Comparison of ENCODE assay signal across 22 cellular contexts in the genomic region with DNA sequence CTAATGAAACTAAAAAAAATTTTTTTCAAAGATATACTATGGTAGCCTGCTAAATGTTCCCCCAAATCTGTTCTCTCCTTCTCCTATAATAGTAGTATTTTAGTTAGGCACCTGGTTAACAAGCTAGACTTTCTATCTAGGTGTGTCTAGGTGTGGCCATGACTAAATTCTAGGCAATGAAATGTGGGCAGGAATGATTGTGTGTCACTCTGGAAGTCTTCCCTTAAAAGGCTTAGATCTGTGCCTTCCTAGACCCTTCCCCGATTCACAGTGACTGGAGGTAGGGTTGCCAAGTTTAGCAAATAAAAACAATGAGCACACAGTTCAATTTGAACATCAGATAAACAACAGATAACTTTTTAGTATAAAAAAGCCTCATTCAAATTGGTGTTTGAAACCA. TPM values are rescaled to one million over a fixed set of nuclear protein-coding genes. Genes with fewer than 3 reads are reported as not detected.
DNase-seq lines count a peak whose midpoint lies in the region; ATAC-seq, FAIRE-seq and TF ChIP-seq lines count a peak whose summit lies in the region.
"Had no signal": no experiment of that assay in that cellular context is flagged by ENCODE, and none has a peak within 500 bp of the region (broad histone marks: within the 10 kb centered on the region; RNA-seq: fewer than 3 reads in every experiment).

No MANE protein-coding gene starts in this region.

- H3K9me3 Mint-ChIP-seq in Calu3 (ENCODE audit: low read depth, unreplicated experiment) = no peaks in the 10 kb centered on the region

- intact Hi-C loops in Calu3 (cut with micrococcal nuclease; ENCODE audit: unreplicated experiment) = no loop called here
- intact Hi-C loops in mammary epithelial cell (cut with micrococcal nuclease) = no loop called here

- DNase-seq in Calu3 = peak; percentile 16
- DNase-seq in LoVo (ENCODE audit: low spot score) = peak; percentile 85
- peak; percentile 82 for DNase-seq in mammary epithelial cell
- peak; percentile 62 for DNase-seq in keratinocyte (ENCODE audit: low read depth, low spot score)
- DNase-seq in right atrium auricular region (ENCODE audit: low spot score) = no peak
- DNase-seq in NCI-H82 treated with DMSO at 0.1 percent for 48 hours (lab: John Stamatoyannopoulos, UW; ENCODE audit: unreplicated experiment) = no peak
- DNase-seq: 8988T, ACHN, DMS153, DND-41, IMR-90, KG1, NCI-H1048, NCI-H1436, NCI-H187, NCI-H524, NCI-H748 treated with DMSO at 0.1 percent for 48 hours, SHP77 treated with DMSO at 0.1 percent for 48 hours had no signal

- CTCF ChIA-PET in Calu3 (lab: Charles Lee) = no interaction called here
- CTCF ChIA-PET in mammary epithelial cell (lab: Charles Lee; ENCODE audit: low non-redundant PET) = no interaction called here

- H3K27ac ChIP-seq in mammary epithelial cell (ENCODE audit: insufficient read depth, low read depth, low read length) (peak overlapping the region; percentile 88), keratinocyte (ENCODE audit: control insufficient read depth, insufficient read depth, low read length) (peak overlapping the region; percentile 53), right atrium auricular region (no peak overlapping the region)

- BruUV-seq in Calu3 (replicated peaks; lab: Mats Ljungman, UMichigan) = no TSS peak
- BruUV-seq in mammary epithelial cell (replicated peaks; lab: Mats Ljungman, UMichigan) = no TSS peak

- no peaks in the 10 kb centered on the region for H4K20me1 ChIP-seq in mammary epithelial cell (ENCODE audit: insufficient read depth, low read length)
- H4K20me1 ChIP-seq in keratinocyte (ENCODE audit: control insufficient read depth, extremely low read depth, insufficient read depth, low read length) = no peaks in the 10 kb centered on the region

- no peak for ATAC-seq in GM21737 (IDR thresholded peaks at IDR 0.05; ENCODE audit: unreplicated experiment)
- ATAC-seq in HG02798 (IDR thresholded peaks at IDR 0.05; ENCODE audit: poor library complexity, unreplicated experiment) = no peak

- no peaks in the 10 kb centered on the region for H3K36me3 Mint-ChIP-seq in Calu3 (ENCODE audit: insufficient read depth, unreplicated experiment)

- H3K9me1 ChIP-seq in keratinocyte (ENCODE audit: control insufficient read depth, extremely low read depth, insufficient read depth, low read length) = no peaks in the 10 kb centered on the region

- H3K4me1 ChIP-seq in mammary epithelial cell (ENCODE audit: insufficient read depth, low read length) = peaks cover 14% of the 10 kb centered on the region
- peaks cover 13% of the 10 kb centered on the region for H3K4me1 ChIP-seq in keratinocyte (ENCODE audit: control insufficient read depth, extremely low read depth, insufficient read depth, low read length)
- no peaks in the 10 kb centered on the region for H3K4me1 ChIP-seq in right atrium auricular region

- dilution Hi-C loops in mammary epithelial cell (cut with HindIII; ENCODE audit: low sequenced_read_pairs) (no loop called here), keratinocyte (cut with MboI; ENCODE audit: extremely low pct_ligation_motif_present, low sequenced_read_pairs) (no loop called here)

- no CpG with 5 or more reads among the region's 1 CpG for WGBS in mammary epithelial cell (ENCODE audit: low coverage, missing lambda C conversion rate)

- H3K9me3 ChIP-seq in mammary epithelial cell (replicated peaks; ENCODE audit: insufficient read depth, low read length) (no peaks in the 10 kb centered on the region), keratinocyte (ENCODE audit: control insufficient read depth, low read depth, low read length) (no peaks in the 10 kb centered on the region), right atrium auricular region (no peaks in the 10 kb centered on the region)

- no peak overlapping the region for H3K4me3 Mint-ChIP-seq in Calu3 (ENCODE audit: low read depth, unreplicated experiment)

- H2AFZ ChIP-seq in mammary epithelial cell (ENCODE audit: low read depth, low read length) (peak overlapping the region; percentile 49), keratinocyte (ENCODE audit: control insufficient read depth, low read length) (peak overlapping the region; percentile 14)

- FAIRE-seq in keratinocyte (lab: Jason Lieb, UNC) = peak; percentile 78
- FAIRE-seq: GM12892, GM19239 had no signal

- peak overlapping the region; percentile 71 for H3K4me2 ChIP-seq in mammary epithelial cell (ENCODE audit: insufficient read depth, low read depth, low read length)
- H3K4me2 ChIP-seq in keratinocyte (ENCODE audit: control insufficient read depth, extremely low read depth, insufficient read depth, low read depth, low read length) = peak overlapping the region; percentile 22

- peak overlapping the region; percentile 54 for H3K27ac Mint-ChIP-seq in Calu3 (ENCODE audit: unreplicated experiment)

- H3K36me3 ChIP-seq in mammary epithelial cell (ENCODE audit: insufficient read depth, low read length) (no peaks in the 10 kb centered on the region), keratinocyte (ENCODE audit: control insufficient read depth in 2 of 2, extremely low read depth in 1 of 2, insufficient read depth in 2 of 2, low read length in 2 of 2) (no peaks in the 10 kb centered on the region), right atrium auricular region (no peaks in the 10 kb centered on the region)

- H3K4me3 ChIP-seq in mammary epithelial cell (replicated peaks in 1 of 3; ENCODE audit: insufficient read depth in 1 of 3, low read depth in 2 of 3, low read length in 3 of 3) (no peak overlapping the region), keratinocyte (ENCODE audit: control insufficient read depth in 2 of 3, extremely low read depth in 1 of 3, insufficient read depth in 2 of 3, low read depth in 1 of 3, low read length in 3 of 3) (no peak overlapping the region), right atrium auricular region (no peak overlapping the region)

- TF ChIP-seq CTCF in Calu3 (IDR thresholded peaks at IDR 0.05; ENCODE audit: unreplicated experiment) (no peak), mammary epithelial cell (conservative IDR thresholded peaks at IDR 0.05 in 1 of 2, IDR thresholded peaks at IDR 0.05 in 1 of 2; ENCODE audit: extremely low read depth in 1 of 2, insufficient read depth in 1 of 2, low read depth in 1 of 2, low read length in 2 of 2) (no peak), keratinocyte (optimal IDR thresholded peaks at IDR 0.05 in 1 of 3, IDR thresholded peaks at IDR 0.05 in 1 of 3, conservative IDR thresholded peaks at IDR 0.05 in 1 of 3; ENCODE audit: extremely low read depth in 1 of 3, insufficient read depth in 2 of 3, low read length in 3 of 3) (no peak), right atrium auricular region (IDR thresholded peaks at IDR 0.05) (no peak)

- no peaks in the 10 kb centered on the region for H3K27me3 ChIP-seq in mammary epithelial cell (ENCODE audit: insufficient read depth, low read length)
- H3K27me3 ChIP-seq in keratinocyte (ENCODE audit: control insufficient read depth, extremely low read depth, insufficient read depth, low read length) = no peaks in the 10 kb centered on the region
- H3K27me3 ChIP-seq in right atrium auricular region = no peaks in the 10 kb centered on the region

- H3K9ac ChIP-seq in mammary epithelial cell (ENCODE audit: insufficient read depth, low read length) (no peak overlapping the region), keratinocyte (ENCODE audit: control insufficient read depth, extremely low read depth, insufficient read depth, low read length) (no peak overlapping the region)

- H3K79me2 ChIP-seq in mammary epithelial cell (ENCODE audit: insufficient read depth, low read length) = no peaks in the 10 kb centered on the region
- H3K79me2 ChIP-seq in keratinocyte (ENCODE audit: control insufficient read depth, insufficient read depth, low read length) = no peaks in the 10 kb centered on the region

- in situ Hi-C loops in mammary epithelial cell (cut with MboI; ENCODE audit: low sequenced_read_pairs in 2 of 2) = no loop called here

- peaks cover 23% of the 10 kb centered on the region for H3K4me1 Mint-ChIP-seq in Calu3 (ENCODE audit: low read depth, unreplicated experiment)

- H3K27me3 Mint-ChIP-seq in Calu3 (ENCODE audit: unreplicated experiment) = no peaks in the 10 kb centered on the region

RNA-seq across cellular contexts. Expression of a gene that starts 8.3 kb away (rescaled TPM):
- total RNA-seq in Calu3 (2022) = 67.0 and 67.5 TPM in 2 replicates
- total RNA-seq in mammary epithelial cell = 100 to 1,000 TPM; 131 to 207 TPM
- polyA plus RNA-seq in mammary epithelial cell = 91.6 TPM
- 242 TPM for polyA minus RNA-seq in mammary epithelial cell
- 61.1 to 78.5 TPM (median 76.0 TPM) in 3 replicates for polyA plus RNA-seq in keratinocyte
- 59.0 TPM for polyA plus RNA-seq in keratinocyte (2011; ENCODE audit: low read depth)
- 52.8 and 93.6 TPM in 2 replicates for polyA plus RNA-seq in keratinocyte (2011; cell fraction: cytosol; rRNA removed)
- 93.4 and 98.3 TPM in 2 replicates for polyA plus RNA-seq in keratinocyte (2011; cell fraction: nucleus; rRNA removed)
- polyA plus RNA-seq in keratinocyte (2012; ENCODE audit: low replicate concordance) = 30.7 and 46.7 TPM in 2 replicates
- 56.9 to 165 TPM (median 88.6 TPM) in 3 replicates for polyA minus RNA-seq in keratinocyte
- 60.8 TPM for polyA minus RNA-seq in keratinocyte (2011; cell fraction: cytosol; rRNA and poly(A)+ RNA removed)
- polyA minus RNA-seq in keratinocyte (2011; cell fraction: nucleus; rRNA and poly(A)+ RNA removed) = 87.8 and 145 TPM in 2 replicates
- total RNA-seq in right atrium auricular region = 10 to 100 TPM; 45.0 to 46.3 TPM

Comparison
In these comparisons a context has a peak if more than half of its experiments do, and no peak if none do; other contexts are left out.
1. DNase-seq: peak in Calu3 (single experiment), LoVo (single experiment), mammary epithelial cell (single experiment) and keratinocyte (single experiment); none in right atrium auricular region (single experiment) and NCI-H82 treated with DMSO at 0.1 percent for 48 hours (single experiment).
2. H3K27ac ChIP-seq: peak in mammary epithelial cell (single experiment) and keratinocyte (single experiment); none in right atrium auricular region (0 of 2).